In the genomic region with DNA sequence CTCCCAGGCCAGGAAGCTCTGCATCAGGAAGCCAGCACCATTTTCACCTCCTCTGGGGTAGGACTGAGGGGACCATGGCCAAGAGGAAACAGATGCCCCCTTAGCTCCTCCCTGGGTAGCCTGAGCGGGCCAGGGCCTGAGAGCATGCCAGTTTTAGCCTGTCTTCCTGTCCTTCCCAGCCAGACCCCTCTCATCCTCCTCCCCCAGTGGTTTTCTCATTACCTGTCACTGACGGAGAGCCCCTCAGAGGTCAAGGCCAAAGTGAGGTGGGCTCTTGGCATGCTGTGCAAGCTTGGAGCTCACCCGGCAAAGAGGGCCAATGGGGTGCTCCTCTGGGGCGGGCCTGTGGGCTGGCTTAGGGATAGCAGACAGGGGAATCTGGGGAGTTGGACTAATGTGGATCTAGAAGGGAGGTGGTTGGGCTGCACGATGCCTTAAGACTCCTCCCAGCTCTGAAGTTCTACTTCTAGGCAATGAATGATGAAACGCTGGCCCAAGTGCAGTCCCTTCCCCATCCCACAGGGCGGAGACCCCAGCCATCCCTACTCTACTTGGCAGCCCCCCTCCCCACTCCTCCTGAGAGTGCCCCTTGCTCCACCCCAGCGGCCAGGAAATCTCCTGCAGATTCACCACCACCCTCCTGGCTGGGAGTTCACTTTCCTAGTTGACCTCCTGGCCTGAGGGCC, we compare ENCODE assay signal across 8 cellular contexts. TPM values are rescaled to one million over a fixed set of nuclear protein-coding genes. Genes with fewer than 3 reads are reported as not detected.
A peak's percentile ranks its signal among the peaks of the same experiment; 100 is the strongest.
DNase-seq lines count a peak whose midpoint lies in the region; ATAC-seq and TF ChIP-seq lines count a peak whose summit lies in the region.

No MANE protein-coding gene starts in this region.

- intact Hi-C loops in dorsolateral prefrontal cortex (cut with DNase I), result no loop called here
- intact Hi-C loops in naive thymus-derived CD4-positive, alpha-beta T cell (cut with micrococcal nuclease), result no loop called here

- H3K27ac ChIP-seq in AG04450 (ENCODE audit: low read depth, low read length), result peak overlapping the region; percentile 97
- peak overlapping the region; percentile 97 for H3K27ac ChIP-seq in KMS-11
- H3K27ac ChIP-seq in dorsolateral prefrontal cortex, result peak overlapping the region in 45 of 59 donors; percentile 9 to 95 (median 88)
- peak overlapping the region; percentile 75 for H3K27ac ChIP-seq in naive thymus-derived CD4-positive, alpha-beta T cell (ENCODE audit: low read depth, low read length)

- no peak for ATAC-seq in naive thymus-derived CD4-positive, alpha-beta T cell

- H3K79me2 ChIP-seq in KMS-11 (ENCODE audit: insufficient read depth, low read depth), result no peaks in the 10 kb centered on the region

- H3K4me3 Mint-ChIP-seq in naive thymus-derived CD4-positive, alpha-beta T cell, result peak overlapping the region in 8 of 10 donors; percentile 68 to 86 (median 80)

- peak overlapping the region; percentile 88 to 99 (median 96) for H3K27ac Mint-ChIP-seq in naive thymus-derived CD4-positive, alpha-beta T cell

- POLR2A ChIA-PET in AG04450 (lab: Yijun Ruan, JAX), result interaction anchor here (1.0 to 3.3 kb wide), 4 partner anchors 9 to 24 kb away, joined by 5 to 16 read pairs (median 10); a partner anchor contains a TSS
- POLR2A ChIA-PET in naive thymus-derived CD4-positive, alpha-beta T cell (lab: Charles Lee), result interaction anchor here (1.1 to 1.5 kb wide), 3 partner anchors 8 to 21 kb away, joined by 3 to 9 read pairs (median 4); a partner anchor contains a TSS

- no peaks in the 10 kb centered on the region for H3K9me3 ChIP-seq in AG04450 (ENCODE audit: control insufficient read depth, insufficient read depth, low read length)
- H3K9me3 ChIP-seq in naive thymus-derived CD4-positive, alpha-beta T cell (ENCODE audit: control insufficient read depth in 2 of 3, low read length in 3 of 3), result no peaks in the 10 kb centered on the region

- H3K27me3 Mint-ChIP-seq in naive thymus-derived CD4-positive, alpha-beta T cell, result peaks cover 0 to 55% (median 0%) of the 10 kb centered on the region in 5 donors

- CTCF ChIA-PET in AG04450 (lab: Charles Lee), result interaction anchor here (0.6 to 20.2 kb wide), 7 partner anchors 8 to 927 kb away, joined by 3 to 682 read pairs (median 4); a partner anchor contains a TSS
- CTCF ChIA-PET in naive thymus-derived CD4-positive, alpha-beta T cell (lab: Charles Lee), result interaction anchor here (20.3 kb wide), 1 partner anchor 21 kb away, joined by 340 read pairs; no protein-coding TSS in a partner anchor

- H4K20me1 ChIP-seq in KMS-11 (ENCODE audit: insufficient read depth), result no peaks in the 10 kb centered on the region

- TF ChIP-seq CTCF in AG04450 (IDR thresholded peaks at IDR 0.05; ENCODE audit: low read depth, low read length), result no peak
- no peak for TF ChIP-seq CTCF in KMS-11 (conservative IDR thresholded peaks at IDR 0.05; ENCODE audit: low read depth, low read length)
- no peak for TF ChIP-seq CTCF in dorsolateral prefrontal cortex (IDR thresholded peaks at IDR 0.05 in 54 of 56, conservative IDR thresholded peaks at IDR 0.05 in 2 of 56; ENCODE audit: low read depth in 1 of 56, partially characterized antibody in 56 of 56)

- peaks cover 48% of the 10 kb centered on the region for H3K4me1 ChIP-seq in KMS-11 (ENCODE audit: low read depth, poor library complexity, severe bottlenecking)
- peaks cover 12 to 38% of the 10 kb centered on the region in 2 donors for H3K4me1 ChIP-seq in naive thymus-derived CD4-positive, alpha-beta T cell (ENCODE audit: control insufficient read depth in 2 of 2, insufficient read depth in 2 of 2, low read length in 2 of 2)

- H2AFZ ChIP-seq in KMS-11 (ENCODE audit: low read depth), result peak overlapping the region; percentile 89

- H3K4me3 ChIP-seq in AG04450 (ENCODE audit: low read depth, low read length) (no peak overlapping the region), KMS-11 (IDR thresholded peaks at IDR 0.05; ENCODE audit: insufficient read depth, low read depth, low read length) (peak overlapping the region; percentile 99), dorsolateral prefrontal cortex (peak overlapping the region in 1 of 59 donors; percentile 64)
- H3K4me3 ChIP-seq in naive thymus-derived CD4-positive, alpha-beta T cell (ENCODE audit: low read length), result peak overlapping the region; percentile 48

- H3K36me3 ChIP-seq in KMS-11 (ENCODE audit: insufficient read depth), result no peaks in the 10 kb centered on the region
- H3K36me3 ChIP-seq in naive thymus-derived CD4-positive, alpha-beta T cell (ENCODE audit: control insufficient read depth in 2 of 3, insufficient read depth in 3 of 3, low read length in 3 of 3), result no peaks in the 10 kb centered on the region

- H3K4me2 ChIP-seq in KMS-11, result peak overlapping the region; percentile 99

- H3K9ac ChIP-seq in KMS-11, result peak overlapping the region; percentile 97

- H3K9me3 Mint-ChIP-seq in naive thymus-derived CD4-positive, alpha-beta T cell, result peaks cover 0 to 2% (median 0%) of the 10 kb centered on the region in 11 donors

- no peak for DNase-seq in AG04450 (ENCODE audit: low read depth, low spot score)
- no peak for DNase-seq in dorsolateral prefrontal cortex
- DNase-seq in naive thymus-derived CD4-positive, alpha-beta T cell, result no peak
- no peak for DNase-seq in NCI-H1930 (lab: John Stamatoyannopoulos, UW)
- DNase-seq in HuH-7.5 (ENCODE audit: low spot score), result no peak
- DNase-seq in superior temporal gyrus (ENCODE audit: extremely low spot score), result no peak
- DNase-seq in NCI-H510A treated with DMSO at 0.1 percent for 48 hours (lab: John Stamatoyannopoulos, UW), result no peak

- H3K27me3 ChIP-seq in AG04450 (ENCODE audit: control insufficient read depth, insufficient read depth, low read length), result no peaks in the 10 kb centered on the region
- H3K27me3 ChIP-seq in KMS-11 (ENCODE audit: insufficient read depth, low read depth), result no peaks in the 10 kb centered on the region
- no peaks in the 10 kb centered on the region for H3K27me3 ChIP-seq in dorsolateral prefrontal cortex
- H3K27me3 ChIP-seq in naive thymus-derived CD4-positive, alpha-beta T cell (ENCODE audit: control insufficient read depth in 2 of 2, insufficient read depth in 2 of 2, low read length in 2 of 2), result no peaks in the 10 kb centered on the region

- H3K36me3 Mint-ChIP-seq in naive thymus-derived CD4-positive, alpha-beta T cell, result peaks cover 0 to 2% (median 0%) of the 10 kb centered on the region in 5 donors

- peaks cover 12 to 52% (median 29%) of the 10 kb centered on the region in 7 donors for H3K4me1 Mint-ChIP-seq in naive thymus-derived CD4-positive, alpha-beta T cell

RNA-seq across cellular contexts. Expression of a gene that starts 9.5 kb away (rescaled TPM):
- polyA plus RNA-seq in AG04450 (2011; rRNA removed), result 365 and 382 TPM in 2 replicates
- 379 and 407 TPM in 2 replicates for polyA minus RNA-seq in AG04450 (2011; rRNA and poly(A)+ RNA removed)
- total RNA-seq in dorsolateral prefrontal cortex, result 100 to 1,000 TPM in 10 of 120 experiments, 10 to 100 TPM in 110; 32.8 to 189 (median 59.9) TPM
- total RNA-seq in naive thymus-derived CD4-positive, alpha-beta T cell, result 100 to 1,000 TPM in 2 of 5 experiments, 10 to 100 TPM in 1, 1 to 10 TPM in 2; 5.5 to 470 (median 18.0) TPM
- polyA plus RNA-seq in naive thymus-derived CD4-positive, alpha-beta T cell, result under 1 TPM in 1 of 2 donors, not detected in 1; 0.20 TPM

RNA-seq across cellular contexts. Expression of a gene that starts 22.7 kb away (rescaled TPM):
- polyA plus RNA-seq in AG04450 (2011; rRNA removed), result 11.8 and 14.6 TPM in 2 replicates
- 13.9 and 14.3 TPM in 2 replicates for polyA minus RNA-seq in AG04450 (2011; rRNA and poly(A)+ RNA removed)
- 1 to 10 TPM in 84 of 120 experiments, under 1 TPM in 36; 0.44 to 4.6 (median 1.3) TPM for total RNA-seq in dorsolateral prefrontal cortex
- under 1 TPM in 4 of 5 experiments, not detected in 1; 0.05 to 0.15 (median 0.13) TPM for total RNA-seq in naive thymus-derived CD4-positive, alpha-beta T cell
- not detected for polyA plus RNA-seq in naive thymus-derived CD4-positive, alpha-beta T cell

RNA-seq across cellular contexts. Expression of a gene that starts 44.0 kb away (rescaled TPM):
- polyA plus RNA-seq in AG04450 (2011; rRNA removed), result not detected in 2 replicates
- not detected in 2 replicates for polyA minus RNA-seq in AG04450 (2011; rRNA and poly(A)+ RNA removed)
- 1 to 10 TPM in 44 of 120 experiments, under 1 TPM in 36, not detected in 40; 0.44 to 3.3 (median 1.0) TPM for total RNA-seq in dorsolateral prefrontal cortex
- 1 to 10 TPM in 4 of 5 experiments, not detected in 1; 1.1 to 2.7 (median 2.2) TPM for total RNA-seq in naive thymus-derived CD4-positive, alpha-beta T cell
- 1 to 10 TPM; 1.5 to 1.8 TPM for polyA plus RNA-seq in naive thymus-derived CD4-positive, alpha-beta T cell

RNA-seq across cellular contexts. Expression of a gene that starts 48.4 kb away (rescaled TPM):
- 0.58 and 0.60 TPM in 2 replicates for polyA plus RNA-seq in AG04450 (2011; rRNA removed)
- polyA minus RNA-seq in AG04450 (2011; rRNA and poly(A)+ RNA removed), result 0.56 and 1.1 TPM in 2 replicates
- 10 to 100 TPM; 10.4 to 48.3 (median 27.5) TPM for total RNA-seq in dorsolateral prefrontal cortex
- total RNA-seq in naive thymus-derived CD4-positive, alpha-beta T cell, result 10 to 100 TPM in 1 of 5 experiments, 1 to 10 TPM in 4; 1.8 to 48.6 (median 3.8) TPM
- polyA plus RNA-seq in naive thymus-derived CD4-positive, alpha-beta T cell, result under 1 TPM; 0.06 to 0.24 TPM

RNA-seq across cellular contexts. Expression of a gene that starts 50.4 kb away (rescaled TPM):
- polyA plus RNA-seq in AG04450 (2011; rRNA removed), result 42.4 and 60.4 TPM in 2 replicates
- polyA minus RNA-seq in AG04450 (2011; rRNA and poly(A)+ RNA removed), result 28.4 and 35.7 TPM in 2 replicates
- total RNA-seq in dorsolateral prefrontal cortex, result 10 to 100 TPM; 26.8 to 59.6 (median 43.5) TPM
- total RNA-seq in naive thymus-derived CD4-positive, alpha-beta T cell, result 10 to 100 TPM; 13.3 to 66.1 (median 27.9) TPM
- 10 to 100 TPM; 90.1 to 97.9 TPM for polyA plus RNA-seq in naive thymus-derived CD4-positive, alpha-beta T cell
